Comparison of ENCODE assay signal across 8 cellular contexts in the genomic region with DNA sequence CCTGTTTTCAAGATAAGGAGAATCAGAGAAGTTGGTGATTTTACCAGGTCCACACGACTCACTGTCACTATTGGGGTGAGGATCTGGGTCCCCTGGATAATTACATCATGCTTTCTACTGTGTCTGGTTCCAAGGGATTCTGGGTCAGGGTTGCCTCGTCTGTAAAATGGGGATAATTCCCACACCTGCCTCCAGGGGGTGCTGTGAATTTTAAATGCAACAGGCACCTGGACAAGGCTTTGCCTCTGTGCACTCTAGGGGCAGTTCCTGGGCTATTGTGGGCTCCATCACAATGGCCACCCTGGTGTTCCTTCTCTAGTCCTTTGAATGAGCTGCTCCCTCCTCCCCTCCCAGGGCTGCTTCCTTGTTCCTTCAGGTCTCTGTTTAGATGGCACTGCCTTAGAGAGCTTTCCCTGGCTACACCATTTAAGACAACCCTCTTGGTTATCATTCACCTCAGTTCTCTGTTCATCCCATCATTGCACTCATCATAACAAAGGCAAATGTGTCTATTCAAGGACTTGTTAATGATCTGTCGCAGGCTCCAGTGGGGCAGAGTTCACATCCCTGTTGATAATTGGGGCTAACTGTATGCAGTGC.
DNase-seq lines count a peak whose midpoint lies in the region; ATAC-seq, FAIRE-seq and TF ChIP-seq lines count a peak whose summit lies in the region.

No MANE protein-coding gene starts in this region.

- no TSS peak for BruUV-seq in HCT116 (replicated peaks; lab: Mats Ljungman, UMichigan)

- H3K36me3 ChIP-seq in HCT116 (ENCODE audit: control insufficient read depth in 1 of 2, insufficient read depth in 2 of 2, low read length in 2 of 2), result no peaks in the 10 kb centered on the region
- no peaks in the 10 kb centered on the region for H3K36me3 ChIP-seq in bronchial epithelial cell (ENCODE audit: control insufficient read depth, insufficient read depth, low read length)
- no peaks in the 10 kb centered on the region for H3K36me3 ChIP-seq in lung (ENCODE audit: control insufficient read depth in 2 of 2, insufficient read depth in 2 of 2, low read length in 2 of 2)

- RAD21 ChIA-PET in HCT116 (lab: Charles Lee; ENCODE audit: low non-redundant PET in 1 of 2, low total read pairs in 2 of 2, uncharacterized antibody in 2 of 2, unreplicated experiment in 2 of 2), result no interaction called here

- FAIRE-seq in bronchial epithelial cell (lab: Jason Lieb, UNC) (no peak), RCC 7860 (lab: Jason Lieb, UNC) (no peak)

- CTCF ChIA-PET in HCT116 (lab: Charles Lee), result interaction anchor here (0.8 kb wide), 1 partner anchor 11 kb away, joined by 4 read pairs; no protein-coding TSS in a partner anchor

- no peaks in the 10 kb centered on the region for H3K79me2 ChIP-seq in HCT116 (ENCODE audit: insufficient read depth, low read length)

- no peaks in the 10 kb centered on the region for H3K9me3 ChIP-seq in HCT116 (ENCODE audit: control insufficient read depth in 1 of 2, insufficient read depth in 1 of 2, low read depth in 1 of 2, low read length in 2 of 2)
- no peaks in the 10 kb centered on the region for H3K9me3 ChIP-seq in lung (ENCODE audit: control insufficient read depth in 2 of 2, insufficient read depth in 1 of 2, low read length in 1 of 2)

- POLR2A ChIA-PET in HCT116 (lab: Charles Lee), result no interaction called here

- no peaks in the 10 kb centered on the region for H3K9me2 ChIP-seq in HCT116 (ENCODE audit: insufficient read depth)

- WGBS in lung, 2 donors, result 38 to 40% methylated on average over 3 of the region's 3 CpGs

- no peak overlapping the region for H2AFZ ChIP-seq in HCT116 (ENCODE audit: low read depth, low read length, poor library complexity, severe bottlenecking)

- H3K4me1 ChIP-seq in HCT116 (ENCODE audit: control insufficient read depth in 1 of 2, insufficient read depth in 2 of 2, low read length in 2 of 2) (0 out of 4 replicates have a peak, but pooled peaks cover 0 to 5% of the 10 kb centered on the region in 2 experiments), lung (ENCODE audit: control insufficient read depth in 2 of 2, insufficient read depth in 2 of 2, low read length in 2 of 2) (no peaks in the 10 kb centered on the region)

- no peak overlapping the region for H3K9ac ChIP-seq in HCT116 (ENCODE audit: low read length)

- H3K4me3 ChIP-seq in HCT116 (replicated peaks in 1 of 2; ENCODE audit: low read depth in 1 of 2, low read length in 2 of 2), result no peak overlapping the region
- no peak overlapping the region for H3K4me3 ChIP-seq in bronchial epithelial cell (ENCODE audit: low read depth, low read length)
- no peak overlapping the region for H3K4me3 ChIP-seq in lung

- no peak overlapping the region for H3K4me2 ChIP-seq in HCT116 (ENCODE audit: low read length)

- H3K27ac ChIP-seq in HCT116 (ENCODE audit: low read depth, low read length) (no peak overlapping the region), lung (ENCODE audit: low read depth in 1 of 2, low read length in 1 of 2) (no peak overlapping the region)

- TF ChIP-seq POLR2A in HCT116 (IDR thresholded peaks at IDR 0.05; ENCODE audit: borderline replicate concordance, extremely low read depth, insufficient read depth, insufficient read length), result no peak

- ATAC-seq in HCT116 (peak; percentile 94), lung (ENCODE audit: insufficient read depth, low FRiP score) (no peak), HG03196 (IDR thresholded peaks at IDR 0.05; ENCODE audit: unreplicated experiment) (no peak)
- peak; percentile 40 for ATAC-seq in stimulated activated naive CD8-positive, alpha-beta T cell treated with anti-CD3 and anti-CD28 coated beads, Interleukin-15, Interleukin-2, amounts not matched to agents 100 U/mL and 50 U/mL, for 24 hours

- no peaks in the 10 kb centered on the region for H4K20me1 ChIP-seq in HCT116 (ENCODE audit: insufficient read depth)

- peak; percentile 49 for TF ChIP-seq RAD21 in HCT116 (IDR thresholded peaks at IDR 0.05; ENCODE audit: low read depth)

- TF ChIP-seq CTCF in HCT116 (IDR thresholded peaks at IDR 0.05 in 2 of 3, conservative IDR thresholded peaks at IDR 0.05 in 1 of 3; ENCODE audit: borderline replicate concordance in 1 of 3, insufficient read depth in 1 of 3, low read depth in 2 of 3, low read length in 2 of 3) (peak; percentile 31 to 86 (median 81); a peak in 4 of 6 replicates), bronchial epithelial cell (IDR thresholded peaks at IDR 0.05; ENCODE audit: insufficient read depth, low read length, severe bottlenecking) (peak; percentile 69), lung (IDR thresholded peaks at IDR 0.05; ENCODE audit: control extremely low read depth, extremely low read depth) (peak; percentile 35)

- H3K27me3 ChIP-seq in HCT116 (ENCODE audit: insufficient read depth, low read length), result peaks cover 24% of the 10 kb centered on the region
- H3K27me3 ChIP-seq in bronchial epithelial cell (ENCODE audit: control insufficient read depth, insufficient read depth, low read length), result peaks cover 1% of the 10 kb centered on the region
- H3K27me3 ChIP-seq in lung (ENCODE audit: control insufficient read depth, insufficient read depth), result no peaks in the 10 kb centered on the region

- intact Hi-C loops in HCT116 (cut with micrococcal nuclease), result no loop called here

- DNase-seq in COLO668 (lab: John Stamatoyannopoulos, UW; ENCODE audit: unreplicated experiment), result peak; percentile 58
- peak; percentile 33 for DNase-seq in HCT116 (ENCODE audit: low read depth, low spot score)
- DNase-seq in SW480 (ENCODE audit: low spot score), result peak; percentile 20
- peak; percentile 40 for DNase-seq in bronchial epithelial cell (ENCODE audit: low read depth)
- DNase-seq in lung (ENCODE audit: low spot score), result peak; percentile 46
- peak; percentile 69 for DNase-seq in stimulated activated naive CD8-positive, alpha-beta T cell treated with anti-CD3 and anti-CD28 coated beads, Interleukin-15, Interleukin-2, amounts not matched to agents 100 U/mL and 50 U/mL, for 24 hours
- DNase-seq in RCC 7860 (ENCODE audit: low spot score), result no peak

TF ChIP-seq in HCT116, 20 proteins besides CTCF, POLR2A, EP300 and RAD21:
- TF ChIP-seq ZBTB33 (IDR thresholded peaks at IDR 0.05; ENCODE audit: extremely low read depth, insufficient replicate concordance, low read length) (no peak), EZH2phosphoT487 (IDR thresholded peaks at IDR 0.05; ENCODE audit: borderline replicate concordance) (no peak), CEBPB (IDR thresholded peaks at IDR 0.05; ENCODE audit: low read depth) (no peak)
TF ChIP-seq in HCT116: peak in this region for 0.

Comparison
In these comparisons a context has a peak if more than half of its experiments do, and no peak if none do; other contexts are left out.
1. ATAC-seq: peak in HCT116 (single experiment) and stimulated activated naive CD8-positive, alpha-beta T cell treated with anti-CD3 and anti-CD28 coated beads, Interleukin-15, Interleukin-2, amounts not matched to agents 100 U/mL and 50 U/mL, for 24 hours (single experiment); none in lung (single experiment) and HG03196 (single experiment).
2. Peak in every context shown above with its lines, with median percentiles within 50 percentile points of each other: CTCF ChIP-seq.